In the genomic region with DNA sequence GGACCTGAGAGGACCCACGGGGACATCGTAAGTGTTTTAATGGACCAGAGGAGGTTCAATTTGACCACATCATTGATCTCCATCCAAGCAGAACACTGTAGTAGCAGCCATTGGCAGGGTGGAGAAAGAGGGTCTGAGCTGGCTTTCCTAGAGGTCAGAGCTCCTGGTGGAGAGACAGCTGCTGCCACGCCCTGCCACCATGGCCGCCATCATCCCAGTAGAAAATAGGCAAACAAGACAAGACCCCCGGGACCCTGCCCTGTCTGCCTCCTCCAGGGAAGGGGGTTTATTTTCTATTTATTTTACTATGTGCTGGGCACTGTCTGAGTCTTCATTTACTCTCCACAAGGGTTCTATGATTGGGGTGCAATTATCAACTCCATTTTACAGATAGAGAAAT, we compare ENCODE assay signal across 28 cellular contexts. TPM values are rescaled to one million over a fixed set of nuclear protein-coding genes. Genes with fewer than 3 reads are reported as not detected.
DNase-seq lines count a peak whose midpoint lies in the region; ATAC-seq and TF ChIP-seq lines count a peak whose summit lies in the region.
"Had no signal": no experiment of that assay in that cellular context is flagged by ENCODE, and none has a peak within 500 bp of the region (broad histone marks: within the 10 kb centered on the region; RNA-seq: fewer than 3 reads in every experiment).

No MANE protein-coding gene starts in this region.

- peak overlapping the region; percentile 48 for H3K27ac ChIP-seq in PC-3 (ENCODE audit: low read length)
- H3K27ac ChIP-seq: BLaER1, brain microvascular endothelial cell had no signal

- CTCF ChIA-PET in PC-3 (lab: Charles Lee), result no interaction called here

- no peaks in the 10 kb centered on the region for H3K9me3 ChIP-seq in PC-3 (ENCODE audit: low read length)
- no peaks in the 10 kb centered on the region for H3K9me3 ChIP-seq in skeletal muscle satellite cell (replicated peaks; ENCODE audit: low read length)
- H3K9me3 ChIP-seq: BLaER1, left lung, tibial nerve had no signal

- H3K36me3 ChIP-seq in PC-3 (ENCODE audit: low read depth, low read length) (no peaks in the 10 kb centered on the region), skeletal muscle satellite cell (ENCODE audit: insufficient read depth, low read length) (no peaks in the 10 kb centered on the region)
- H3K36me3 ChIP-seq: BLaER1, brain microvascular endothelial cell, left lung, tibial nerve had no signal

- no peak overlapping the region for H3K4me3 ChIP-seq in PC-3 (ENCODE audit: low read length)
- H3K4me3 ChIP-seq in skeletal muscle satellite cell (ENCODE audit: low read length), result no peak overlapping the region
- H3K4me3 ChIP-seq: BLaER1, left lung, tibial nerve had no signal

- no TSS peak for BruUV-seq in PC-3 (replicated peaks; lab: Mats Ljungman, UMichigan)

- no peak for TF ChIP-seq CTCF in PC-3 (conservative IDR thresholded peaks at IDR 0.05; ENCODE audit: low read depth, low read length)

- H3K9ac ChIP-seq in PC-3 (ENCODE audit: low read length) (no peak overlapping the region), skeletal muscle satellite cell (ENCODE audit: low read depth, low read length) (peak overlapping the region; percentile 28)
- H3K9ac ChIP-seq: BLaER1 had no signal

- no peaks in the 10 kb centered on the region for H4K20me1 ChIP-seq in PC-3 (ENCODE audit: low read length)
- H4K20me1 ChIP-seq: BLaER1 had no signal

- H2AFZ ChIP-seq in PC-3 (ENCODE audit: low read length), result no peak overlapping the region

- H3K4me2 ChIP-seq in PC-3 (ENCODE audit: low read length), result no peak overlapping the region
- no peak overlapping the region for H3K4me2 ChIP-seq in skeletal muscle satellite cell (ENCODE audit: low read length)
- H3K4me2 ChIP-seq: BLaER1 had no signal

- H3K9me2 ChIP-seq in PC-3 (replicated peaks; ENCODE audit: low read length), result no peaks in the 10 kb centered on the region

- DNase-seq in DMS79 treated with DMSO at 0.1 percent for 48 hours (lab: John Stamatoyannopoulos, UW) (peak; percentile 93), PC-3 (no peak), epidermal melanocyte (ENCODE audit: insufficient read length, low spot score) (peak; percentile 3), GM19240 (ENCODE audit: insufficient read length, low spot score) (no peak)
- no peak for DNase-seq in activated naive CD4-positive, alpha-beta T cell (lab: John Stamatoyannopoulos, UW)
- DNase-seq: activated CD4-positive, alpha-beta T cell treated with anti-CD3 and anti-CD28 coated beads, Interleukin-2, amount 50 U/mL, for 4 hours; activated naive CD4-positive, alpha-beta T cell treated with anti-CD3 and anti-CD28 coated beads, Interleukin-2, amount 10 ng/mL, durations not matched to agents 7 days and 5 days; brain microvascular endothelial cell; DMS53; GDM1; HCEC 1CT; midbrain; natural killer cell; NCI-H1417 treated with DMSO at 0.1 percent for 48 hours; NCI-H2107; SHP77 treated with DMSO at 0.1 percent for 48 hours; stimulated activated CD4-positive, alpha-beta T cell treated with anti-CD3 and anti-CD28 coated beads, Interleukin-15, amount 100 ng/mL, for 24 hours; stimulated activated CD4-positive, alpha-beta T cell treated with anti-CD3 and anti-CD28 coated beads, Interleukin-4, amount 100 ng/mL, for 4 hours; T-helper 2 cell had no signal

- H3K27me3 ChIP-seq in PC-3 (ENCODE audit: low read length), result no peaks in the 10 kb centered on the region
- H3K27me3 ChIP-seq in skeletal muscle satellite cell (ENCODE audit: control insufficient read depth, insufficient read depth, low read length), result no peaks in the 10 kb centered on the region
- H3K27me3 ChIP-seq: BLaER1, brain microvascular endothelial cell, left lung, tibial nerve had no signal

- no peaks in the 10 kb centered on the region for H3K79me2 ChIP-seq in PC-3 (ENCODE audit: low read length)

- POLR2A ChIA-PET in PC-3 (lab: Charles Lee; ENCODE audit: unreplicated experiment), result no interaction called here

- intact Hi-C loops in PC-3 (cut with micrococcal nuclease), result no loop called here

- no peaks in the 10 kb centered on the region for H3F3A ChIP-seq in PC-3 (ENCODE audit: low read length, unreplicated experiment)

- ATAC-seq in PC-3 (no peak), HG03175 (IDR thresholded peaks at IDR 0.05; ENCODE audit: unreplicated experiment) (no peak)
- ATAC-seq: natural killer cell had no signal

- H3K4me1 ChIP-seq in PC-3 (ENCODE audit: insufficient read depth, low read length) (peaks cover 60% of the 10 kb centered on the region), skeletal muscle satellite cell (ENCODE audit: control insufficient read depth, insufficient read depth, low read length) (peaks cover 52% of the 10 kb centered on the region)

RNA-seq across cellular contexts. Expression of gene ITGA3, which starts 11.4 kb away (rescaled TPM):
- 598 and 763 TPM in 2 replicates for total RNA-seq in PC-3 (2014; rRNA removed)
- total RNA-seq in skeletal muscle satellite cell (2012; rRNA removed), result 105 and 121 TPM in 2 replicates

RNA-seq across cellular contexts. Expression of gene DLX3, which starts 49.5 kb away (rescaled TPM):
- 0.18 and 0.23 TPM in 2 replicates for total RNA-seq in PC-3 (2014; rRNA removed)
- under 0.01 TPM in 1 of 2 replicates, not detected in the other for total RNA-seq in skeletal muscle satellite cell (2012; rRNA removed)
- total RNA-seq: glomerular endothelial cell, natural killer cell, NCI-H460, OCI-LY7, pulmonary artery endothelial cell had no signal

RNA-seq across cellular contexts. Expression of gene PDK2, which starts 50.7 kb away (rescaled TPM):
- total RNA-seq in PC-3 (2014; rRNA removed), result 31.9 and 37.6 TPM in 2 replicates
- 12.9 and 17.0 TPM in 2 replicates for total RNA-seq in skeletal muscle satellite cell (2012; rRNA removed)

Comparison
In these comparisons a context has a peak if more than half of its experiments do, and no peak if none do; other contexts are left out.
1. DNase-seq: peak in DMS79 treated with DMSO at 0.1 percent for 48 hours (single experiment) and epidermal melanocyte (single experiment); none in PC-3 (single experiment), activated naive CD4-positive, alpha-beta T cell (0 of 4) and GM19240 (single experiment).